In the genomic region with DNA sequence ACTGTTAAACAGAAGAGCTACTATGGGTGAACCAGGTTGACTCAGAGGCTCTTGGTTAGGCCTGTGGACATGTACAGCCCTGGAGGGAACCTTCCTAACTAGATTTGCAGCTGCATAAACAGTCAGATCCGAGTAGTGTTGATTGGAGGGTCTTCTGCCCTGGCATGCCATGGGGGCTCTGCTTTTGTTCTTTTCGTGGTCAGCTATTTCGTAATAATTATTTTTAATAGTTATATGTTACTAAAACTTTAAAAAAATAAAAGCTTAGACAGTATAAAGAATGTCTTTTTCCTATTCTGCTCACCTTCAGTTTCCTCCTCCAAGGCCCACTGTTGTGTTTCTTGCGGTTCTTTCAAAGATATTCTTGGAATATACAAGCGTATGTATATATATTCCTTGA, we compare ENCODE assay signal across 11 cellular contexts.
"Had no signal": no experiment of that assay in that cellular context is flagged by ENCODE, and none has a peak within 500 bp of the region (broad histone marks: within the 10 kb centered on the region; RNA-seq: fewer than 3 reads in every experiment).

No MANE protein-coding gene starts in this region.

- H2AFZ ChIP-seq: GM23248, GM23338 had no signal

- H3K4me1 ChIP-seq: HAP-1 had no signal

- DNase-seq: GM23248, GOT3, H7, H9, HCEC 1CT, HFFc6 had no signal

- H3K4me2 ChIP-seq: GM23338 had no signal

- FAIRE-seq: H1, H54 had no signal

- H3K4me3 ChIP-seq: GM23248, GM23338, HAP-1 had no signal

- H3K9ac ChIP-seq: GM23248 had no signal

- H3K9me3 ChIP-seq: HAP-1 had no signal

- ATAC-seq: GM23338, HCT116 had no signal

- H3K36me3 ChIP-seq: HAP-1 had no signal

- H3K27ac ChIP-seq: GM23248 had no signal
